Comparison of ENCODE assay signal across 1 cellular context in genomic region chr1:11984121-11984520, GRCh38.
A peak's percentile ranks its signal among the peaks of the same experiment; 100 is the strongest.
TF ChIP-seq lines count a peak whose summit lies in the region.

No MANE protein-coding gene starts in this region.

TF ChIP-seq in HepG2, 621 proteins besides CTCF, POLR2A, EP300 and RAD21 (continues in another document):
- TF ChIP-seq MAX (IDR thresholded peaks at IDR 0.05) (no peak), TCF7 (IDR thresholded peaks at IDR 0.05; ENCODE audit: low read depth) (no peak), MBNL3 (CRISPR knock-in tag; conservative IDR thresholded peaks at IDR 0.05) (no peak), ZNF720 (CRISPR knock-in tag; IDR thresholded peaks at IDR 0.05) (no peak), ZNF747 (CRISPR knock-in tag; IDR thresholded peaks at IDR 0.05; ENCODE audit: borderline replicate concordance) (0 out of 2 replicates have a peak, but pooled peaks have one; percentile 29), ZBTB4 (CRISPR knock-in tag; IDR thresholded peaks at IDR 0.05; ENCODE audit: borderline replicate concordance) (0 out of 2 replicates have a peak, but pooled peaks have one; percentile 48), KLF6 (CRISPR knock-in tag; IDR thresholded peaks at IDR 0.05) (no peak), HNF4A (CRISPR knock-in tag; IDR thresholded peaks at IDR 0.05) (0 out of 2 replicates have a peak, but pooled peaks have one; percentile 2), ARNT (IDR thresholded peaks at IDR 0.05) (no peak), ZBTB33 (CRISPR knock-in tag; IDR thresholded peaks at IDR 0.05) (peak; percentile 97), ZNF256 (CRISPR knock-in tag; conservative IDR thresholded peaks at IDR 0.05) (no peak), E2F1 (CRISPR knock-in tag; IDR thresholded peaks at IDR 0.05) (no peak), DR1 (CRISPR knock-in tag; IDR thresholded peaks at IDR 0.05) (no peak), ZBTB38 (CRISPR knock-in tag; IDR thresholded peaks at IDR 0.05) (peak; percentile 83), PBX3 (CRISPR knock-in tag; IDR thresholded peaks at IDR 0.05; ENCODE audit: borderline replicate concordance) (no peak), NFE2L2 (IDR thresholded peaks at IDR 0.05; ENCODE audit: low read length) (no peak), ZBTB46 (CRISPR knock-in tag; IDR thresholded peaks at IDR 0.05; ENCODE audit: borderline replicate concordance) (no peak), KDM5B (CRISPR knock-in tag; IDR thresholded peaks at IDR 0.05; ENCODE audit: borderline replicate concordance) (no peak), ZNF296 (CRISPR knock-in tag; conservative IDR thresholded peaks at IDR 0.05) (no peak), ZNF234 (CRISPR knock-in tag; conservative IDR thresholded peaks at IDR 0.05) (no peak), SAP130 (CRISPR knock-in tag; IDR thresholded peaks at IDR 0.05; ENCODE audit: low read depth) (0 out of 2 replicates have a peak, but pooled peaks have one; percentile 8), CEBPB (IDR thresholded peaks at IDR 0.05; ENCODE audit: borderline replicate concordance, low read depth, low read length) (peak; percentile 36; the same call in 1 of the 2 replicates), DNMT1 (CRISPR knock-in tag; IDR thresholded peaks at IDR 0.05) (no peak), NR2F1 (CRISPR knock-in tag; IDR thresholded peaks at IDR 0.05) (no peak), ZNF772 (CRISPR knock-in tag; IDR thresholded peaks at IDR 0.05) (no peak), SP4 (CRISPR knock-in tag; IDR thresholded peaks at IDR 0.05) (no peak), HES4 (CRISPR knock-in tag; IDR thresholded peaks at IDR 0.05; ENCODE audit: borderline replicate concordance) (no peak), AKNA (CRISPR knock-in tag; IDR thresholded peaks at IDR 0.05; ENCODE audit: borderline replicate concordance) (no peak), ZNF136 (CRISPR knock-in tag; IDR thresholded peaks at IDR 0.05; ENCODE audit: low read depth) (no peak), ZNF337 (CRISPR knock-in tag; IDR thresholded peaks at IDR 0.05; ENCODE audit: borderline replicate concordance, low read depth) (no peak), KIAA2018 (CRISPR knock-in tag; IDR thresholded peaks at IDR 0.05; ENCODE audit: borderline replicate concordance) (no peak)
